In genomic region chr5:74320526-74320925, GRCh38 we compare ENCODE assay signal across 17 cellular contexts.
"Had no signal": no experiment of that assay in that cellular context is flagged by ENCODE, and none has a peak within 500 bp of the region (broad histone marks: within the 10 kb centered on the region; RNA-seq: fewer than 3 reads in every experiment).

No MANE protein-coding gene starts in this region.

- H3K27ac Mint-ChIP-seq: activated CD4-positive, alpha-beta T cell treated with anti-CD3 and anti-CD28 coated beads, Interleukin-2, amount 10 ng/mL, durations not matched to agents 24 days and 14 days; activated naive CD8-positive, alpha-beta T cell treated with anti-CD3 and anti-CD28 coated beads, Interleukin-2, amount 10 ng/mL, durations not matched to agents 7 days and 5 days; stimulated activated naive B cell treated with anti-CD40 and anti-IgM and Interleukin-4, amounts not matched to agents 10 μg/mL and 1 μg/mL and 100 μg/mL, for 72 hours; WTC11 had no signal

- H3K4me1 Mint-ChIP-seq: activated CD4-positive, alpha-beta T cell treated with anti-CD3 and anti-CD28 coated beads, Interleukin-2, amount 10 ng/mL, durations not matched to agents 24 days and 14 days; activated naive CD8-positive, alpha-beta T cell treated with anti-CD3 and anti-CD28 coated beads, Interleukin-2, amount 10 ng/mL, durations not matched to agents 7 days and 5 days; WTC11 had no signal

- H3K4me3 Mint-ChIP-seq: activated CD4-positive, alpha-beta T cell treated with anti-CD3 and anti-CD28 coated beads, Interleukin-2, amount 10 ng/mL, durations not matched to agents 24 days and 14 days; activated naive CD8-positive, alpha-beta T cell treated with anti-CD3 and anti-CD28 coated beads, Interleukin-2, amount 10 ng/mL, durations not matched to agents 7 days and 5 days; stimulated activated naive B cell treated with anti-CD40 and anti-IgM and Interleukin-4, amounts not matched to agents 10 μg/mL and 1 μg/mL and 100 μg/mL, for 72 hours; WTC11 had no signal

- H3K9me3 Mint-ChIP-seq: activated naive CD8-positive, alpha-beta T cell treated with anti-CD3 and anti-CD28 coated beads, Interleukin-2, amount 10 ng/mL, durations not matched to agents 7 days and 5 days; WTC11 had no signal

- H3K36me3 ChIP-seq: brain microvascular endothelial cell, left ventricle myocardium inferior, sigmoid colon, spleen, thoracic aorta had no signal

- H3K9ac ChIP-seq: SK-N-SH had no signal

- H3K36me3 Mint-ChIP-seq: activated naive CD8-positive, alpha-beta T cell treated with anti-CD3 and anti-CD28 coated beads, Interleukin-2, amount 10 ng/mL, durations not matched to agents 7 days and 5 days; stimulated activated naive B cell treated with anti-CD40 and anti-IgM and Interleukin-4, amounts not matched to agents 10 μg/mL and 1 μg/mL and 100 μg/mL, for 72 hours; WTC11 had no signal

- H3K9me3 ChIP-seq: left ventricle myocardium inferior, sigmoid colon, SK-N-SH, spleen, thoracic aorta had no signal

- H3K27ac ChIP-seq: brain microvascular endothelial cell, coronary artery, left ventricle myocardium inferior, sigmoid colon, spleen, thoracic aorta had no signal

- H3K27me3 ChIP-seq: brain microvascular endothelial cell, sigmoid colon, spleen had no signal

- H3K4me1 ChIP-seq: left ventricle myocardium inferior, spleen had no signal

- DNase-seq: activated CD4-positive, alpha-beta T cell treated with anti-CD3 and anti-CD28 coated beads, Interleukin-2, amount 10 ng/mL, durations not matched to agents 24 days and 14 days; activated naive CD4-positive, alpha-beta T cell treated with Interleukin-2 at 50 U/mL for 16 hours; activated naive CD8-positive, alpha-beta T cell treated with anti-CD3 and anti-CD28 coated beads, Interleukin-2, amount 10 ng/mL, durations not matched to agents 7 days and 5 days; amygdala; brain microvascular endothelial cell; effector CD4-positive, alpha-beta T cell; glutamatergic neuron; left ventricle myocardium inferior; occipital lobe; posterior cingulate gyrus; sigmoid colon; SK-N-SH; spleen; stimulated activated naive B cell treated with anti-CD40 and anti-IgM and Interleukin-4, amounts not matched to agents 10 μg/mL and 1 μg/mL and 100 μg/mL, for 72 hours had no signal

- ATAC-seq: stimulated activated naive B cell treated with anti-CD40 and anti-IgM and Interleukin-4, amounts not matched to agents 10 μg/mL and 1 μg/mL and 100 μg/mL, for 72 hours; WTC11 had no signal

- H3K4me2 ChIP-seq: SK-N-SH had no signal

- H3K4me3 ChIP-seq: coronary artery, left ventricle myocardium inferior, sigmoid colon, spleen, thoracic aorta had no signal
